8 cellular contexts compared by ENCODE assay signal in the genomic region with DNA sequence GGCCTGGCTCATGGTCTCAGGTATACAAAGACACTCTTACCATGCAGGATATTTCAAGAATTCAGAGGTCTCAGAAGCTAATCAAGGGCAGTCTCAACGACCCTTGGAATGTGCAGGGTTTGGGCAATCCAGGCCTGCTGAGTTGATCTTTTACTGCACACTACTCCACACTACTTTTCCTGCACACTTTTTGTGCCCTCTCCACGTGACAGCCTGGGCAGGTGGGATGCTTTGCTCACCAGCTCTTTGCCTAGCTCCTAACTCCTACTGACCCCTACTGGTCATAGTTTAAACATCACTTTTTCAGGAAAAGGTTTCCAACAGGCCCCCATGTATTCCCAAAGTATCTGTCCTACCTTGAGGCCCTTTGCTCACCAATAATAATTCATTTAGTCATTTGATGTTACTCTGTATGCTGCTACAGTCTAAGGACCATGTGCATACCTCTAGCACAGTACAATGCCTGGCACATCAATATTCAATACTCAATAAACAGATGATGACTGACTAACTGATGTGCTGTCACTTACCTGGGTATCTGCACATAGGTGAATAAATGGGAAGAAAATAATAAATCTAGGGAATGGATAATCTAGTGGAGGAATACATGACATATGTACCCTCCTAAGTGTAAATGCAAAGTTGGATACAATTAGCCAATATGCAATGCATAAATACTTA. TPM values are rescaled to one million over a fixed set of nuclear protein-coding genes. Genes with fewer than 3 reads are reported as not detected.
DNase-seq lines count a peak whose midpoint lies in the region; ATAC-seq and TF ChIP-seq lines count a peak whose summit lies in the region.

No MANE protein-coding gene starts in this region.

- intact Hi-C loops in thyroid gland (cut with DNase I), result loop anchor here (10.0 kb wide), 1 partner anchor 224 kb away; no protein-coding TSS in a partner anchor

- ATAC-seq in activated T-cell treated with anti-CD3 and anti-CD28 coated beads, Interleukin-2, amount 50 U/mL, for 4 hours, result no peak

- H3K36me3 Mint-ChIP-seq in activated T-cell treated with anti-CD3 and anti-CD28 coated beads, Interleukin-2, amount 50 U/mL, for 4 hours (ENCODE audit: insufficient read depth), result no peaks in the 10 kb centered on the region

- H3K9me2 ChIP-seq in OCI-LY1 (ENCODE audit: low read depth, low read length), result no peaks in the 10 kb centered on the region

- H3K27ac ChIP-seq in OCI-LY1 (ENCODE audit: low read depth, low read length, poor library complexity, severe bottlenecking) (no peak overlapping the region), thyroid gland (no peak overlapping the region)

- no peak for TF ChIP-seq POLR2A in thyroid gland (IDR thresholded peaks at IDR 0.05)

- TF ChIP-seq CTCF in GM12864 (IDR thresholded peaks at IDR 0.05; ENCODE audit: low read depth, low read length, missing control alignments), result peak; percentile 70
- peak; percentile 66 for TF ChIP-seq CTCF in OCI-LY1 (IDR thresholded peaks at IDR 0.05; ENCODE audit: low read length)
- peak; percentile 60 for TF ChIP-seq CTCF in fibroblast of villous mesenchyme (IDR thresholded peaks at IDR 0.05; ENCODE audit: insufficient read depth, low read depth, low read length)
- TF ChIP-seq CTCF in thyroid gland (IDR thresholded peaks at IDR 0.05), result peak in 5 of 6 experiments; percentile 26 to 50 (median 39)

- no peak overlapping the region for H3K9ac ChIP-seq in OCI-LY1 (ENCODE audit: low read length)

- peak; percentile 39 for DNase-seq in AG08396 (ENCODE audit: low spot score)
- DNase-seq in GM12864 (ENCODE audit: low read depth), result no peak
- peak; percentile 13 for DNase-seq in fibroblast of villous mesenchyme (ENCODE audit: low read depth)
- DNase-seq in thyroid gland, result peak in 1 of 2 donors; percentile 14
- no peak for DNase-seq in middle frontal gyrus (ENCODE audit: extremely low spot score, low spot score)
- no peak for DNase-seq in hippocampal formation (lab: John Stamatoyannopoulos, UW)
- no peak for DNase-seq in activated T-cell treated with anti-CD3 and anti-CD28 coated beads, Interleukin-2, amount 50 U/mL, for 4 hours

- no peaks in the 10 kb centered on the region for H3K9me3 Mint-ChIP-seq in activated T-cell treated with anti-CD3 and anti-CD28 coated beads, Interleukin-2, amount 50 U/mL, for 4 hours

- no peaks in the 10 kb centered on the region for H3K79me2 ChIP-seq in OCI-LY1 (ENCODE audit: insufficient read depth, low read length)

- no peaks in the 10 kb centered on the region for H4K20me1 ChIP-seq in OCI-LY1 (ENCODE audit: insufficient read depth, low read length)

- H3K4me1 ChIP-seq in OCI-LY1 (ENCODE audit: insufficient read depth, low read length, severe bottlenecking) (no peaks in the 10 kb centered on the region), thyroid gland (no peaks in the 10 kb centered on the region)

- no peaks in the 10 kb centered on the region for H3K4me1 Mint-ChIP-seq in activated T-cell treated with anti-CD3 and anti-CD28 coated beads, Interleukin-2, amount 50 U/mL, for 4 hours (ENCODE audit: low read depth)

- no peaks in the 10 kb centered on the region for H3F3A ChIP-seq in OCI-LY1 (ENCODE audit: insufficient read depth, low read length)

- H3K4me3 ChIP-seq in GM12864 (ENCODE audit: low read depth, low read length) (no peak overlapping the region), OCI-LY1 (ENCODE audit: low read depth, low read length, poor library complexity, severe bottlenecking) (no peak overlapping the region), fibroblast of villous mesenchyme (ENCODE audit: low read depth, low read length) (no peak overlapping the region), thyroid gland (replicated peaks in 1 of 3) (no peak overlapping the region)

- 5 to 10% methylated on average over 2 of the region's 2 CpGs for WGBS in thyroid gland, 2 donors

- no peaks in the 10 kb centered on the region for H3K27me3 ChIP-seq in OCI-LY1 (ENCODE audit: insufficient read depth, low read length)
- H3K27me3 ChIP-seq in thyroid gland, result no peaks in the 10 kb centered on the region

- H3K4me2 ChIP-seq in OCI-LY1 (ENCODE audit: low read length), result no peak overlapping the region

- H3K27me3 Mint-ChIP-seq in activated T-cell treated with anti-CD3 and anti-CD28 coated beads, Interleukin-2, amount 50 U/mL, for 4 hours (ENCODE audit: low read depth), result peaks cover 19% of the 10 kb centered on the region

- H2AFZ ChIP-seq in OCI-LY1 (ENCODE audit: low read length), result no peak overlapping the region

- H3K9me3 ChIP-seq in OCI-LY1 (ENCODE audit: low read length) (no peaks in the 10 kb centered on the region), thyroid gland (no peaks in the 10 kb centered on the region)

- no peaks in the 10 kb centered on the region for H3K36me3 ChIP-seq in OCI-LY1 (ENCODE audit: insufficient read depth, low read length)
- no peaks in the 10 kb centered on the region for H3K36me3 ChIP-seq in thyroid gland

- H3K4me3 Mint-ChIP-seq in activated T-cell treated with anti-CD3 and anti-CD28 coated beads, Interleukin-2, amount 50 U/mL, for 4 hours, result no peak overlapping the region

RNA-seq across cellular contexts. Expression of gene DUSP23, which starts 9.6 kb away (rescaled TPM):
- 5.8 and 6.0 TPM in 2 replicates for total RNA-seq in fibroblast of villous mesenchyme
- total RNA-seq in thyroid gland, result 100 to 1,000 TPM in 2 of 4 donors, 10 to 100 TPM in 2; 97.3 to 183 (median 99.9) TPM
- total RNA-seq in activated T-cell treated with anti-CD3 and anti-CD28 coated beads, Interleukin-2, amount 50 U/mL, for 4 hours, result 10 to 100 TPM; 30.2 to 36.7 (median 36.3) TPM

RNA-seq across cellular contexts. Expression of gene FCRL6, which starts 11.8 kb away (rescaled TPM):
- total RNA-seq in fibroblast of villous mesenchyme (not detected in 2 replicates), thyroid gland (1 to 10 TPM in 1 of 4 donors, under 1 TPM in 1, not detected in 2; 0.71 to 1.1 TPM)
- under 1 TPM in 1 of 3 donors, not detected in 2; 0.41 TPM for total RNA-seq in activated T-cell treated with anti-CD3 and anti-CD28 coated beads, Interleukin-2, amount 50 U/mL, for 4 hours

RNA-seq across cellular contexts. Expression of gene SLAMF8, which starts 36.3 kb away (rescaled TPM):
- not detected in 2 replicates for total RNA-seq in fibroblast of villous mesenchyme
- 1 to 10 TPM; 1.6 to 6.3 (median 2.1) TPM for total RNA-seq in thyroid gland
- total RNA-seq in activated T-cell treated with anti-CD3 and anti-CD28 coated beads, Interleukin-2, amount 50 U/mL, for 4 hours, result 1 to 10 TPM in 2 of 3 donors, under 1 TPM in 1; 0.98 to 1.3 (median 1.2) TPM

Comparison
In these comparisons a context has a peak if more than half of its experiments do, and no peak if none do; other contexts are left out.
1. DNase-seq: peak in AG08396 (single experiment) and fibroblast of villous mesenchyme (single experiment); none in GM12864 (single experiment), middle frontal gyrus (single experiment), hippocampal formation (0 of 2) and activated T-cell treated with anti-CD3 and anti-CD28 coated beads, Interleukin-2, amount 50 U/mL, for 4 hours (single experiment).
2. Peak in every context shown above with its lines, with median percentiles within 50 percentile points of each other: CTCF ChIP-seq.